ENCODE assay signal across 8 cellular contexts in the genomic region with DNA sequence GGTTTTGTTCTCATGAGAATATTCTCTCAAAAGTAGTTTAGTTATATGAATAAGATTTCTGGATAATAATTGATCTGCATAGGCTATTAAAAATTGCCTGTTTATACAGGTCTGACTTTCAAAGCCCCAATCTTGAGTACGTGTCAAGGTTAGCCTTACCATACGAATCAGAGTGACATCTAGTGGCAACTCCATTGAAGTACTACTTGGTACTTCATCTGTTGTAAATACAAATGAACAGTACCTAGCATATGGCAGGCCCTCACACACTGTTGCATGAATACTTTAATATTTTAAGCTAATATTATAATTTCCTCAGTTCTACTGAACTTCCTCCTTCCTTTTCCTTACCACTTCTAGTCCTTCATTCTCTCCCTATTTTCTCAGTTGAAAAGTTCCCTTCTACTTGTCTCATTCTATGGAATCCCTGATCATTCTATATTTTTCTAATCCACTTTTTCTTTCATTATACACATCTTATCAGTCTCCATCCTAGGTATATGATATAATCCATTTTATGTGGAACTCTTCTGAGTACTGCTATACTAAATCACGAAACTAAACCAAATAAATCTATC.
DNase-seq lines count a peak whose midpoint lies in the region; ATAC-seq and TF ChIP-seq lines count a peak whose summit lies in the region.

No MANE protein-coding gene starts in this region.

- no peaks in the 10 kb centered on the region for H3K27me3 ChIP-seq in CD8-positive, alpha-beta memory T cell (ENCODE audit: insufficient read depth, low read length, poor library complexity, severe bottlenecking)
- H3K27me3 ChIP-seq in esophagus muscularis mucosa = no peaks in the 10 kb centered on the region

- WGBS in esophagus muscularis mucosa = 32% methylated on average over 3 of the region's 3 CpGs

- peak overlapping the region in 5 of 8 donors; percentile 1 to 61 (median 25) for H3K27ac Mint-ChIP-seq in CD8-positive, alpha-beta memory T cell
- no peak overlapping the region for H3K27ac Mint-ChIP-seq in nephron

- no peak for TF ChIP-seq POLR2A in esophagus muscularis mucosa (IDR thresholded peaks at IDR 0.05; ENCODE audit: low read depth)

- no peak for TF ChIP-seq EP300 in esophagus muscularis mucosa (IDR thresholded peaks at IDR 0.05)

- peaks cover 3 to 7% (median 7%) of the 10 kb centered on the region in 3 donors for H3K36me3 Mint-ChIP-seq in CD8-positive, alpha-beta memory T cell
- H3K36me3 Mint-ChIP-seq in nephron (ENCODE audit: low read depth) = peaks cover 4% of the 10 kb centered on the region

- intact Hi-C loops in esophagus muscularis mucosa (cut with DNase I) = loop anchor here (10.0 kb wide), 1 partner anchor 404 kb away; no protein-coding TSS in a partner anchor

- peak; percentile 99 for ATAC-seq in GM18861 (IDR thresholded peaks at IDR 0.05; ENCODE audit: unreplicated experiment)
- peak; percentile 97 for ATAC-seq in HG02943 (IDR thresholded peaks at IDR 0.05; ENCODE audit: low read depth, unreplicated experiment)
- peak; percentile 99 for ATAC-seq in SK-N-SH treated with all-trans-retinoic acid at 6 μM for 48 hours

- CTCF ChIA-PET in CD8-positive, alpha-beta memory T cell (lab: Charles Lee) = interaction anchor here (0.6 to 1.8 kb wide), 4 partner anchors 12 to 406 kb away, joined by 3 to 8 read pairs (median 5); no protein-coding TSS in a partner anchor

- H3K9me3 Mint-ChIP-seq in CD8-positive, alpha-beta memory T cell = no peaks in the 10 kb centered on the region
- no peaks in the 10 kb centered on the region for H3K9me3 Mint-ChIP-seq in nephron

- H3K27me3 Mint-ChIP-seq in CD8-positive, alpha-beta memory T cell = no peaks in the 10 kb centered on the region
- no peaks in the 10 kb centered on the region for H3K27me3 Mint-ChIP-seq in nephron (ENCODE audit: low read depth)

- H3K4me1 Mint-ChIP-seq in CD8-positive, alpha-beta memory T cell = peaks cover 25 to 53% (median 46%) of the 10 kb centered on the region in 3 donors
- H3K4me1 Mint-ChIP-seq in nephron = peaks cover 21% of the 10 kb centered on the region

- POLR2A ChIA-PET in CD8-positive, alpha-beta memory T cell (lab: Charles Lee) = no interaction called here

- no peak overlapping the region for H3K4me3 ChIP-seq in CD8-positive, alpha-beta memory T cell (ENCODE audit: low read length)
- H3K4me3 ChIP-seq in esophagus muscularis mucosa = no peak overlapping the region

- peak; percentile 69 to 84 (median 80) for TF ChIP-seq CTCF in esophagus muscularis mucosa (IDR thresholded peaks at IDR 0.05)
- peak; percentile 76 to 83 (median 81) for TF ChIP-seq CTCF in nephron (IDR thresholded peaks at IDR 0.05; ENCODE audit: unreplicated experiment in 3 of 3)

- no peaks in the 10 kb centered on the region for H3K9me3 ChIP-seq in CD8-positive, alpha-beta memory T cell (ENCODE audit: low read length)
- H3K9me3 ChIP-seq in esophagus muscularis mucosa = no peaks in the 10 kb centered on the region

- no peak overlapping the region for H3K4me3 Mint-ChIP-seq in CD8-positive, alpha-beta memory T cell
- H3K4me3 Mint-ChIP-seq in nephron = no peak overlapping the region

- H3K27ac ChIP-seq in CD8-positive, alpha-beta memory T cell (ENCODE audit: low read depth, low read length) = no peak overlapping the region
- no peak overlapping the region for H3K27ac ChIP-seq in esophagus muscularis mucosa (replicated peaks in 1 of 4)

- peak in 2 of 5 donors; percentile 31 to 32 for DNase-seq in CD8-positive, alpha-beta memory T cell
- peak; percentile 85 for DNase-seq in NCI-H1436 (lab: John Stamatoyannopoulos, UW)
- no peak for DNase-seq in esophagus muscularis mucosa (ENCODE audit: extremely low spot score)
- DNase-seq in ecto neural progenitor cell (ENCODE audit: low spot score) = no peak

- H3K4me1 ChIP-seq in CD8-positive, alpha-beta memory T cell (ENCODE audit: insufficient read depth, low read length) = peaks cover 8% of the 10 kb centered on the region
- H3K4me1 ChIP-seq in esophagus muscularis mucosa = peaks cover 0 to 46% (median 17%) of the 10 kb centered on the region in 4 donors

- H3K36me3 ChIP-seq in CD8-positive, alpha-beta memory T cell (ENCODE audit: insufficient read depth, low read length) = no peaks in the 10 kb centered on the region
- no peaks in the 10 kb centered on the region for H3K36me3 ChIP-seq in esophagus muscularis mucosa

TF ChIP-seq in SK-N-SH treated with all-trans-retinoic acid at 6 μM for 48 hours, 23 proteins besides CTCF, POLR2A, EP300 and RAD21:
- TF ChIP-seq ZNF70 (CRISPR knock-in tag; IDR thresholded peaks at IDR 0.05) (no peak), TCF4 (CRISPR knock-in tag; IDR thresholded peaks at IDR 0.05; ENCODE audit: borderline replicate concordance) (no peak), GLIS3 (CRISPR knock-in tag; IDR thresholded peaks at IDR 0.05) (no peak), CSDC2 (CRISPR knock-in tag; IDR thresholded peaks at IDR 0.05) (no peak), ISL1 (CRISPR knock-in tag; IDR thresholded peaks at IDR 0.05) (no peak), ZFP3 (CRISPR knock-in tag; IDR thresholded peaks at IDR 0.05) (no peak)
- TF ChIP-seq, protein P1, sequence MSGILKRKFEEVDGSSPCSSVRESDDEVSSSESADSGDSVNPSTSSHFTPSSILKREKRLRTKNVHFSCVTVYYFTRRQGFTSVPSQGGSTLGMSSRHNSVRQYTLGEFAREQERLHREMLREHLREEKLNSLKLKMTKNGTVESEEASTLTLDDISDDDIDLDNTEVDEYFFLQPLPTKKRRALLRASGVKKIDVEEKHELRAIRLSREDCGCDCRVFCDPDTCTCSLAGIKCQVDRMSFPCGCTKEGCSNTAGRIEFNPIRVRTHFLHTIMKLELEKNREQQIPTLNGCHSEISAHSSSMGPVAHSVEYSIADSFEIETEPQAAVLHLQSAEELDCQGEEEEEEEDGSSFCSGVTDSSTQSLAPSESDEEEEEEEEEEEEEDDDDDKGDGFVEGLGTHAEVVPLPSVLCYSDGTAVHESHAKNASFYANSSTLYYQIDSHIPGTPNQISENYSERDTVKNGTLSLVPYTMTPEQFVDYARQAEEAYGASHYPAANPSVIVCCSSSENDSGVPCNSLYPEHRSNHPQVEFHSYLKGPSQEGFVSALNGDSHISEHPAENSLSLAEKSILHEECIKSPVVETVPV (CRISPR knock-in tag; IDR thresholded peaks at IDR 0.05) = no peak
TF ChIP-seq in SK-N-SH treated with all-trans-retinoic acid at 6 μM for 48 hours: peak in this region for 0.

Comparison
In these comparisons a context has a peak if more than half of its experiments do, and no peak if none do; other contexts are left out.
1. H3K27ac Mint-ChIP-seq: peak in CD8-positive, alpha-beta memory T cell (5 of 8); none in nephron (0 of 3).
2. Peak in every context shown above with its lines, with median percentiles within 50 percentile points of each other: ATAC-seq.